In genomic region chr12:26273811-26274210, GRCh38 we compare ENCODE assay signal across 2 cellular contexts.
TF ChIP-seq lines count a peak whose summit lies in the region.

No MANE protein-coding gene starts in this region.

TF ChIP-seq in SK-N-SH, 30 proteins besides CTCF, POLR2A, EP300 and RAD21 (continued from another document):
- TF ChIP-seq MEF2A (IDR thresholded peaks at IDR 0.05; ENCODE audit: borderline replicate concordance, low read depth), result no peak
- no peak for TF ChIP-seq NRF1 (IDR thresholded peaks at IDR 0.05; ENCODE audit: low read depth, low read length)
- no peak for TF ChIP-seq MXI1 (IDR thresholded peaks at IDR 0.05; ENCODE audit: low read depth, low read length)
- TF ChIP-seq, protein P1, sequence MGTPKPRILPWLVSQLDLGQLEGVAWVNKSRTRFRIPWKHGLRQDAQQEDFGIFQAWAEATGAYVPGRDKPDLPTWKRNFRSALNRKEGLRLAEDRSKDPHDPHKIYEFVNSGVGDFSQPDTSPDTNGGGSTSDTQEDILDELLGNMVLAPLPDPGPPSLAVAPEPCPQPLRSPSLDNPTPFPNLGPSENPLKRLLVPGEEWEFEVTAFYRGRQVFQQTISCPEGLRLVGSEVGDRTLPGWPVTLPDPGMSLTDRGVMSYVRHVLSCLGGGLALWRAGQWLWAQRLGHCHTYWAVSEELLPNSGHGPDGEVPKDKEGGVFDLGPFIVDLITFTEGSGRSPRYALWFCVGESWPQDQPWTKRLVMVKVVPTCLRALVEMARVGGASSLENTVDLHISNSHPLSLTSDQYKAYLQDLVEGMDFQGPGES (IDR thresholded peaks at IDR 0.05; ENCODE audit: low read depth, low read length), result no peak
- TF ChIP-seq CHD2 (IDR thresholded peaks at IDR 0.05; ENCODE audit: low read length, partially characterized antibody), result no peak
- TF ChIP-seq, protein P2, sequence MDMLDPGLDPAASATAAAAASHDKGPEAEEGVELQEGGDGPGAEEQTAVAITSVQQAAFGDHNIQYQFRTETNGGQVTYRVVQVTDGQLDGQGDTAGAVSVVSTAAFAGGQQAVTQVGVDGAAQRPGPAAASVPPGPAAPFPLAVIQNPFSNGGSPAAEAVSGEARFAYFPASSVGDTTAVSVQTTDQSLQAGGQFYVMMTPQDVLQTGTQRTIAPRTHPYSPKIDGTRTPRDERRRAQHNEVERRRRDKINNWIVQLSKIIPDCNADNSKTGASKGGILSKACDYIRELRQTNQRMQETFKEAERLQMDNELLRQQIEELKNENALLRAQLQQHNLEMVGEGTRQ (IDR thresholded peaks at IDR 0.05; ENCODE audit: borderline replicate concordance, low read depth, low read length), result no peak
- TF ChIP-seq GABPA (IDR thresholded peaks at IDR 0.05; ENCODE audit: low read depth), result no peak
- TF ChIP-seq PBX3 (IDR thresholded peaks at IDR 0.05), result no peak
TF ChIP-seq in SK-N-SH: peak in this region for 0.

TF ChIP-seq in SK-N-SH treated with all-trans-retinoic acid at 6 μM for 48 hours, 23 proteins besides CTCF, POLR2A, EP300 and RAD21 (continued from another document):
- TF ChIP-seq TSHZ2 (CRISPR knock-in tag; IDR thresholded peaks at IDR 0.05) (no peak), RARB (CRISPR knock-in tag; IDR thresholded peaks at IDR 0.05) (no peak), TOX (CRISPR knock-in tag; IDR thresholded peaks at IDR 0.05; ENCODE audit: borderline replicate concordance) (no peak), ZFP3 (CRISPR knock-in tag; IDR thresholded peaks at IDR 0.05) (no peak), CSDC2 (CRISPR knock-in tag; IDR thresholded peaks at IDR 0.05) (no peak), ZNF70 (CRISPR knock-in tag; IDR thresholded peaks at IDR 0.05) (no peak), GLIS3 (CRISPR knock-in tag; IDR thresholded peaks at IDR 0.05) (no peak)
- TF ChIP-seq, protein P3, sequence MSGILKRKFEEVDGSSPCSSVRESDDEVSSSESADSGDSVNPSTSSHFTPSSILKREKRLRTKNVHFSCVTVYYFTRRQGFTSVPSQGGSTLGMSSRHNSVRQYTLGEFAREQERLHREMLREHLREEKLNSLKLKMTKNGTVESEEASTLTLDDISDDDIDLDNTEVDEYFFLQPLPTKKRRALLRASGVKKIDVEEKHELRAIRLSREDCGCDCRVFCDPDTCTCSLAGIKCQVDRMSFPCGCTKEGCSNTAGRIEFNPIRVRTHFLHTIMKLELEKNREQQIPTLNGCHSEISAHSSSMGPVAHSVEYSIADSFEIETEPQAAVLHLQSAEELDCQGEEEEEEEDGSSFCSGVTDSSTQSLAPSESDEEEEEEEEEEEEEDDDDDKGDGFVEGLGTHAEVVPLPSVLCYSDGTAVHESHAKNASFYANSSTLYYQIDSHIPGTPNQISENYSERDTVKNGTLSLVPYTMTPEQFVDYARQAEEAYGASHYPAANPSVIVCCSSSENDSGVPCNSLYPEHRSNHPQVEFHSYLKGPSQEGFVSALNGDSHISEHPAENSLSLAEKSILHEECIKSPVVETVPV (CRISPR knock-in tag; IDR thresholded peaks at IDR 0.05), result no peak
